ENCODE assay signal across 30 cellular contexts in genomic region chr4:132651193-132651592, GRCh38.
"Had no signal": no experiment of that assay in that cellular context is flagged by ENCODE, and none has a peak within 500 bp of the region (broad histone marks: within the 10 kb centered on the region; RNA-seq: fewer than 3 reads in every experiment).

No MANE protein-coding gene starts in this region.

- H3K27me3 Mint-ChIP-seq: naive thymus-derived CD4-positive, alpha-beta T cell; stimulated activated memory B cell treated with anti-CD40 and anti-IgM and Interleukin-4, amounts not matched to agents 10 μg/mL and 1 μg/mL and 100 μg/mL, for 72 hours; stimulated activated naive CD8-positive, alpha-beta T cell treated with anti-CD3 and anti-CD28 coated beads, Interleukin-15, amount 100 ng/mL, for 72 hours; type B pancreatic cell had no signal

- H3K4me1 Mint-ChIP-seq: naive thymus-derived CD4-positive, alpha-beta T cell; natural killer cell; nephron; stimulated activated memory B cell treated with anti-CD40 and anti-IgM and Interleukin-4, amounts not matched to agents 10 μg/mL and 1 μg/mL and 100 μg/mL, for 72 hours; stimulated activated naive CD8-positive, alpha-beta T cell treated with anti-CD3 and anti-CD28 coated beads, Interleukin-15, amount 100 ng/mL, for 72 hours had no signal

- H3K9me3 ChIP-seq: neutrophil, pancreas, prostate gland, suprapubic skin, testis, tibial artery, transverse colon, upper lobe of right lung, uterus had no signal

- H3K27ac ChIP-seq: neutrophil, pancreas, prostate gland, skin epidermis, spleen, suprapubic skin, testis, tibial artery, transverse colon, upper lobe of right lung, uterus had no signal

- DNase-seq: naive thymus-derived CD4-positive, alpha-beta T cell; natural killer cell; nucleus accumbens; pancreas; right cardiac atrium; spleen; stimulated activated CD4-positive, alpha-beta T cell treated with anti-CD3 and anti-CD28 coated beads, Interleukin-12 subunit alpha, Interleukin-12 subunit beta, amount 100 ng/mL, for 4 hours; stimulated activated CD4-positive, alpha-beta T cell treated with anti-CD3 and anti-CD28 coated beads, Interleukin-1b, Interleukin-23, amount 100 ng/mL, for 48 hours; stimulated activated CD4-positive, alpha-beta T cell treated with anti-CD3 and anti-CD28 coated beads, Interleukin-4, amount 100 ng/mL, for 1 hour; stimulated activated CD4-positive, alpha-beta T cell treated with anti-CD3 and anti-CD28 coated beads, Interleukin-4, amount 100 ng/mL, for 4 hours; stimulated activated CD8-positive, alpha-beta memory T cell treated with anti-CD3 and anti-CD28 coated beads, Interleukin-4, amount 100 ng/mL, for 48 hours; stimulated activated naive CD4-positive, alpha-beta T cell; stimulated activated naive CD8-positive, alpha-beta T cell treated with anti-CD3 and anti-CD28 coated beads, Interleukin-15, amount 100 ng/mL, for 72 hours; stimulated activated naive CD8-positive, alpha-beta T cell treated with anti-CD3 and anti-CD28 coated beads, Interleukin-15, Interleukin-2, amounts not matched to agents 100 U/mL and 50 U/mL, for 24 hours; substantia nigra; testis; tibial artery; transverse colon; upper lobe of right lung; uterus had no signal

- H3K4me3 Mint-ChIP-seq: naive thymus-derived CD4-positive, alpha-beta T cell; natural killer cell; nephron; neural crest cell; stimulated activated memory B cell treated with anti-CD40 and anti-IgM and Interleukin-4, amounts not matched to agents 10 μg/mL and 1 μg/mL and 100 μg/mL, for 72 hours; stimulated activated naive CD8-positive, alpha-beta T cell treated with anti-CD3 and anti-CD28 coated beads, Interleukin-15, amount 100 ng/mL, for 72 hours; type B pancreatic cell had no signal

- H3K9me3 Mint-ChIP-seq: type B pancreatic cell had no signal

- H3K4me1 ChIP-seq: pancreas, prostate gland, spleen, suprapubic skin, testis, tibial artery, transverse colon, upper lobe of right lung, uterus had no signal

- ATAC-seq: naive thymus-derived CD4-positive, alpha-beta T cell; natural killer cell; pancreas; right cardiac atrium; sciatic nerve; stimulated activated memory B cell treated with anti-CD40 and anti-IgM and Interleukin-4, amounts not matched to agents 10 μg/mL and 1 μg/mL and 100 μg/mL, for 72 hours; stimulated activated naive CD8-positive, alpha-beta T cell treated with anti-CD3 and anti-CD28 coated beads, Interleukin-15, amount 100 ng/mL, for 72 hours; stimulated activated naive CD8-positive, alpha-beta T cell treated with anti-CD3 and anti-CD28 coated beads, Interleukin-15, Interleukin-2, amounts not matched to agents 100 U/mL and 50 U/mL, for 24 hours; upper lobe of right lung had no signal

- H3K36me3 ChIP-seq: neutrophil, pancreas, prostate gland, spleen, suprapubic skin, tibial artery, transverse colon, upper lobe of right lung, uterus had no signal

- H3K36me3 Mint-ChIP-seq: naive thymus-derived CD4-positive, alpha-beta T cell; stimulated activated memory B cell treated with anti-CD40 and anti-IgM and Interleukin-4, amounts not matched to agents 10 μg/mL and 1 μg/mL and 100 μg/mL, for 72 hours; type B pancreatic cell had no signal

- H3K27ac Mint-ChIP-seq: naive thymus-derived CD4-positive, alpha-beta T cell; natural killer cell; nephron; stimulated activated memory B cell treated with anti-CD40 and anti-IgM and Interleukin-4, amounts not matched to agents 10 μg/mL and 1 μg/mL and 100 μg/mL, for 72 hours; stimulated activated naive CD8-positive, alpha-beta T cell treated with anti-CD3 and anti-CD28 coated beads, Interleukin-15, amount 100 ng/mL, for 72 hours; type B pancreatic cell had no signal

- H3K4me2 ChIP-seq: smooth muscle cell had no signal

- H3K27me3 ChIP-seq: neutrophil, pancreas, spleen, suprapubic skin, testis, tibial artery, transverse colon, upper lobe of right lung, uterus had no signal

- H3K4me3 ChIP-seq: pancreas, prostate gland, skin epidermis, smooth muscle cell, spleen, suprapubic skin, testis, tibial artery, transverse colon, upper lobe of right lung, uterus had no signal
